1 cellular context compared by ENCODE assay signal in the genomic region with DNA sequence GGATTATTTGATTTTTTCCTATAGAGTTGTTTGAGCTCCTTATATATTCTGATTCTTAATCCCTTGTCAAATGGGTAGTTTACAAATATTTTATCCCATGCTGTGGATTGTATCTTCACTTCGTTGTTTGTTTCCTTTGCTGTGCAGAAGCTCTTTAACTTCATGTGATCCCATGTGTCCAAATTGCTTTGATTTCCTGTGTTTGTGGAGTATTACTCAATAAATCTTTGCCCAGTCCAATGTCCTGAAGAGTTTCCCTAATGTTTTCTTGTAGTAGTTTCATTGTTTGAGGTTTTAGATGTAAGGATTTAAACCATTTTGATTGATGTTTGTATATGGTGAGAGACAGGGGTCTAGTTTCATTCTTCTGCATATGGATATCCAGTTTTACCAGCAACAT.
TF ChIP-seq lines count a peak whose summit lies in the region.

No MANE protein-coding gene starts in this region.

TF ChIP-seq in HepG2, 621 proteins besides CTCF, POLR2A, EP300 and RAD21 (continued from another document):
- TF ChIP-seq NONO (IDR thresholded peaks at IDR 0.05) (no peak), NONO (CRISPR knock-in tag; conservative IDR thresholded peaks at IDR 0.05) (no peak), RFXANK (CRISPR knock-in tag; IDR thresholded peaks at IDR 0.05) (no peak), SRY (CRISPR knock-in tag; IDR thresholded peaks at IDR 0.05) (no peak)
